ENCODE assay signal across 12 cellular contexts in the genomic region with DNA sequence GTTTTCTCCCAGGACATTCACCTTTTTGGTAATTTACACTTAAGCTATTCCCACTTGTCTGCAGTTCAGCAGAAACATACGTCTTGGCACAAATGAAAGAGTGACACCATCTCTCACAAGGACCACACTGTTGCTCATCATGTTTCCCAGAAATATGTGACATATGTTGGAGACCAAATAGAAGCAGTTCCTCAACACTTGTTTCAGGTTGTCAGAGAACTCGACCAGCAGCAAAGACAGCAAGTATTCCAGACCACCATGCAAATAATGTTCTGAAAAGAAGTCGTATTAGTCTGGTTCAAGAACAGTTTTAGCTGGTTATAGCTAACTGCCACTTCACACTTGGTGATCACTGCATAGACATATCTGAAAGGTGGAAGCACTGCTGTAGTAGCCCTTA.
DNase-seq lines count a peak whose midpoint lies in the region; ATAC-seq and TF ChIP-seq lines count a peak whose summit lies in the region.
"Had no signal": no experiment of that assay in that cellular context is flagged by ENCODE, and none has a peak within 500 bp of the region (broad histone marks: within the 10 kb centered on the region; RNA-seq: fewer than 3 reads in every experiment).

No MANE protein-coding gene starts in this region.

- H3K4me3 Mint-ChIP-seq in activated CD4-positive, alpha-beta T cell treated with anti-CD3 and anti-CD28 coated beads, Interleukin-2, amount 10 ng/mL, durations not matched to agents 24 days and 14 days: peak overlapping the region; percentile 45
- no peak overlapping the region for H3K4me3 Mint-ChIP-seq in T-cell

- no peak overlapping the region for H3K4me3 ChIP-seq in tibial artery
- H3K4me3 ChIP-seq: hepatocyte had no signal

- H3K4me1 ChIP-seq in tibial artery: peaks cover 0 to 3% (median 0%) of the 10 kb centered on the region in 4 donors

- H3K27me3 Mint-ChIP-seq in activated CD4-positive, alpha-beta T cell treated with anti-CD3 and anti-CD28 coated beads, Interleukin-2, amount 10 ng/mL, durations not matched to agents 24 days and 14 days: no peaks in the 10 kb centered on the region
- no peaks in the 10 kb centered on the region for H3K27me3 Mint-ChIP-seq in T-cell

- no peak for TF ChIP-seq CTCF in tibial artery (IDR thresholded peaks at IDR 0.05)

- H3K27ac ChIP-seq in tibial artery: no peak overlapping the region
- H3K27ac ChIP-seq: hepatocyte had no signal

- intact Hi-C loops in activated CD4-positive, alpha-beta T cell treated with anti-CD3 and anti-CD28 coated beads, Interleukin-2, amount 10 ng/mL, durations not matched to agents 24 days and 14 days (cut with micrococcal nuclease): loop anchor here (1.0 to 5.0 kb wide), 13 partner anchors 9 to 266 kb away; no protein-coding TSS in a partner anchor
- intact Hi-C loops in tibial artery (cut with DNase I; ENCODE audit: low total_unique reads): no loop called here

- no peaks in the 10 kb centered on the region for H3K36me3 ChIP-seq in tibial artery

- DNase-seq in activated CD4-positive, alpha-beta T cell treated with anti-CD3 and anti-CD28 coated beads, Interleukin-2, amount 10 ng/mL, durations not matched to agents 24 days and 14 days: peak; percentile 65
- no peak for DNase-seq in activated CD4-positive, alpha-beta T cell treated with anti-CD3 and anti-CD28 coated beads for 48 hours
- DNase-seq in T-cell (no peak), kidney tubule cell (ENCODE audit: low spot score) (peak; percentile 39), SK-N-DZ (ENCODE audit: low spot score) (no peak), tibial artery (no peak), epidermal melanocyte (ENCODE audit: insufficient read length, low spot score) (no peak)
- DNase-seq: left ventricle myocardium superior, NCI-H1092 treated with DMSO at 0.1 percent for 48 hours, NCI-H526 treated with DMSO at 0.1 percent for 48 hours had no signal

- CTCF ChIA-PET in T-cell (lab: Charles Lee): interaction anchor here in 1 of 2 donors (1.8 kb wide), 1 partner anchor 10 kb away, joined by 7 read pairs; no protein-coding TSS in a partner anchor

- POLR2A ChIA-PET in T-cell (lab: Charles Lee): interaction anchor here in 1 of 2 donors (0.6 to 2.1 kb wide), 2 partner anchors 14 to 81 kb away, joined by 3 to 9 read pairs; a partner anchor contains a TSS

- H3K9me3 Mint-ChIP-seq in activated CD4-positive, alpha-beta T cell treated with anti-CD3 and anti-CD28 coated beads, Interleukin-2, amount 10 ng/mL, durations not matched to agents 24 days and 14 days: peaks cover 7% of the 10 kb centered on the region
- H3K9me3 Mint-ChIP-seq in T-cell: no peaks in the 10 kb centered on the region

- peak overlapping the region; percentile 91 for H3K27ac Mint-ChIP-seq in activated CD4-positive, alpha-beta T cell treated with anti-CD3 and anti-CD28 coated beads, Interleukin-2, amount 10 ng/mL, durations not matched to agents 24 days and 14 days
- H3K27ac Mint-ChIP-seq in T-cell: peak overlapping the region; percentile 11 to 85

- H3K4me1 Mint-ChIP-seq in activated CD4-positive, alpha-beta T cell treated with anti-CD3 and anti-CD28 coated beads, Interleukin-2, amount 10 ng/mL, durations not matched to agents 24 days and 14 days: peaks cover 50% of the 10 kb centered on the region
- peaks cover 10 to 46% (median 37%) of the 10 kb centered on the region in 3 donors for H3K4me1 Mint-ChIP-seq in T-cell

- H3K9me3 ChIP-seq in tibial artery: no peaks in the 10 kb centered on the region

- peak; percentile 37 for ATAC-seq in GM21529 (IDR thresholded peaks at IDR 0.05; ENCODE audit: unreplicated experiment)
- no peak for ATAC-seq in T-cell (replicated peaks in 1 of 4)
- ATAC-seq: left ventricle myocardium superior had no signal

- no peaks in the 10 kb centered on the region for H3K36me3 Mint-ChIP-seq in activated CD4-positive, alpha-beta T cell treated with anti-CD3 and anti-CD28 coated beads, Interleukin-2, amount 10 ng/mL, durations not matched to agents 24 days and 14 days (ENCODE audit: low read depth)
- no peaks in the 10 kb centered on the region for H3K36me3 Mint-ChIP-seq in T-cell

- no peaks in the 10 kb centered on the region for H3K27me3 ChIP-seq in tibial artery
- H3K27me3 ChIP-seq: hepatocyte had no signal

Comparison
In these comparisons a context has a peak if more than half of its experiments do, and no peak if none do; other contexts are left out.
1. DNase-seq: peak in activated CD4-positive, alpha-beta T cell treated with anti-CD3 and anti-CD28 coated beads, Interleukin-2, amount 10 ng/mL, durations not matched to agents 24 days and 14 days (single experiment) and kidney tubule cell (single experiment); none in activated CD4-positive, alpha-beta T cell treated with anti-CD3 and anti-CD28 coated beads for 48 hours (single experiment), T-cell (0 of 34), SK-N-DZ (single experiment), tibial artery (0 of 2) and epidermal melanocyte (single experiment).